ENCODE assay signal across 20 cellular contexts in genomic region chr18:22723221-22723620, GRCh38.
A peak's percentile ranks its signal among the peaks of the same experiment; 100 is the strongest.
DNase-seq lines count a peak whose midpoint lies in the region; ATAC-seq and TF ChIP-seq lines count a peak whose summit lies in the region.
"Had no signal": no experiment of that assay in that cellular context is flagged by ENCODE, and none has a peak within 500 bp of the region (broad histone marks: within the 10 kb centered on the region; RNA-seq: fewer than 3 reads in every experiment).

No MANE protein-coding gene starts in this region.

- H3K27ac Mint-ChIP-seq in nephron: peak overlapping the region; percentile 81 to 91 (median 88)
- H3K27ac Mint-ChIP-seq: B cell; CD4-positive, alpha-beta T cell; CD8-positive, alpha-beta T cell had no signal

- H3K4me3 ChIP-seq in hepatocyte (no peak overlapping the region), uterus (no peak overlapping the region)
- H3K4me3 ChIP-seq: BLaER1 treated with 17β-estradiol and CSF1 and Interleukin-3, amounts not matched to agents 10 nM and 100 nM; GM12878 had no signal

- WGBS in hepatocyte (ENCODE audit: low lambda C conversion rate, missing lambda C conversion rate): 50% methylated on average over 2 of the region's 2 CpGs

- H3K9me3 ChIP-seq in hepatocyte (ENCODE audit: low read depth) (no peaks in the 10 kb centered on the region), uterus (no peaks in the 10 kb centered on the region)
- H3K9me3 ChIP-seq: Caco-2 had no signal

- no peaks in the 10 kb centered on the region for H4K20me1 ChIP-seq in hepatocyte (ENCODE audit: insufficient read depth, poor library complexity, severe bottlenecking)
- H4K20me1 ChIP-seq: BLaER1 treated with 17β-estradiol and CSF1 and Interleukin-3, amounts not matched to agents 10 nM and 100 nM had no signal

- no peaks in the 10 kb centered on the region for H3K27me3 Mint-ChIP-seq in nephron (ENCODE audit: low read depth)

- ATAC-seq in GM18511 (IDR thresholded peaks at IDR 0.05; ENCODE audit: unreplicated experiment): no peak
- ATAC-seq: CD8-positive, alpha-beta T cell; GM12878 had no signal

- no peak overlapping the region for H3K4me3 Mint-ChIP-seq in nephron
- H3K4me3 Mint-ChIP-seq: B cell; CD4-positive, alpha-beta T cell; CD8-positive, alpha-beta T cell had no signal

- no peaks in the 10 kb centered on the region for H3K9me2 ChIP-seq in hepatocyte (replicated peaks; ENCODE audit: insufficient read depth)

- peaks cover 18% of the 10 kb centered on the region for H3K4me1 Mint-ChIP-seq in nephron
- H3K4me1 Mint-ChIP-seq: B cell had no signal

- H3K79me2 ChIP-seq in hepatocyte: no peaks in the 10 kb centered on the region

- intact Hi-C loops in uterus (cut with DNase I; ENCODE audit: low total_unique reads): no loop called here

- H3K36me3 ChIP-seq in hepatocyte (replicated peaks; ENCODE audit: insufficient read depth, low read depth): no peaks in the 10 kb centered on the region
- no peaks in the 10 kb centered on the region for H3K36me3 ChIP-seq in uterus
- H3K36me3 ChIP-seq: BLaER1 treated with 17β-estradiol and CSF1 and Interleukin-3, amounts not matched to agents 10 nM and 100 nM had no signal

- no peak for DNase-seq in hepatocyte (ENCODE audit: low spot score)
- DNase-seq in uterus: no peak
- DNase-seq in hepatic stellate cell (ENCODE audit: low spot score): no peak
- DNase-seq in DMS53 treated with DMSO at 0.1 percent for 48 hours (lab: John Stamatoyannopoulos, UW; ENCODE audit: unreplicated experiment): no peak
- DNase-seq: 8988T; AML-193; Caco-2; Calu3; CD4-positive, alpha-beta T cell; CD8-positive, alpha-beta T cell; DMS79; DND-41; EL; GDM1 had no signal

- no peak for TF ChIP-seq CTCF in hepatocyte (IDR thresholded peaks at IDR 0.05; ENCODE audit: poor library complexity)
- no peak for TF ChIP-seq CTCF in nephron (IDR thresholded peaks at IDR 0.05; ENCODE audit: unreplicated experiment in 3 of 3)
- TF ChIP-seq CTCF in uterus (IDR thresholded peaks at IDR 0.05): no peak

- H3K4me1 ChIP-seq in hepatocyte (ENCODE audit: insufficient read depth) (peaks cover 12% of the 10 kb centered on the region), uterus (peaks cover 0 to 6% of the 10 kb centered on the region in 2 donors)

- peaks cover 4% of the 10 kb centered on the region for H3K9me3 Mint-ChIP-seq in nephron
- H3K9me3 Mint-ChIP-seq: CD4-positive, alpha-beta T cell; CD8-positive, alpha-beta T cell had no signal

- H3K27ac ChIP-seq in hepatocyte: peak overlapping the region; percentile 67
- peak overlapping the region; percentile 22 to 64 for H3K27ac ChIP-seq in uterus
- H3K27ac ChIP-seq: BLaER1 treated with 17β-estradiol and CSF1 and Interleukin-3, amounts not matched to agents 10 nM and 100 nM; C4-2B had no signal

- no peak overlapping the region for H2AFZ ChIP-seq in hepatocyte

- no peaks in the 10 kb centered on the region for H3K36me3 Mint-ChIP-seq in nephron (ENCODE audit: low read depth)
- H3K36me3 Mint-ChIP-seq: CD8-positive, alpha-beta T cell had no signal

- H3K4me2 ChIP-seq in hepatocyte: peak overlapping the region; percentile 29
- H3K4me2 ChIP-seq: BLaER1 treated with 17β-estradiol and CSF1 and Interleukin-3, amounts not matched to agents 10 nM and 100 nM had no signal

- H3K27me3 ChIP-seq in hepatocyte (no peaks in the 10 kb centered on the region), uterus (no peaks in the 10 kb centered on the region)
- H3K27me3 ChIP-seq: BLaER1 treated with 17β-estradiol and CSF1 and Interleukin-3, amounts not matched to agents 10 nM and 100 nM had no signal

- no peak for TF ChIP-seq POLR2A in uterus (IDR thresholded peaks at IDR 0.05)
